ENCODE assay signal across 37 cellular contexts in genomic region chr5:170382790-170383189, GRCh38. TPM values are rescaled to one million over a fixed set of nuclear protein-coding genes. Genes with fewer than 3 reads are reported as not detected.
"Had no signal": no experiment of that assay in that cellular context is flagged by ENCODE, and none has a peak within 500 bp of the region (broad histone marks: within the 10 kb centered on the region; RNA-seq: fewer than 3 reads in every experiment).

No MANE protein-coding gene starts in this region.

- H3K27ac ChIP-seq: Peyer's patch, WERI-Rb-1 had no signal

- H3K27me3 ChIP-seq: MG63, Peyer's patch had no signal

- H3K4me1 ChIP-seq: Peyer's patch had no signal

- H3K9me3 ChIP-seq: MG63, Peyer's patch had no signal

- ATAC-seq: activated CD8-positive, alpha-beta memory T cell treated with anti-CD3 and anti-CD28 coated beads, Interleukin-2, amount 10 ng/mL, durations not matched to agents 7 days and 5 days; PC-3; Right ventricle myocardium inferior had no signal

- H3K36me3 ChIP-seq: MG63, Peyer's patch, WERI-Rb-1 had no signal

- H3K4me3 ChIP-seq: MG63, Peyer's patch had no signal

- DNase-seq: activated CD4-positive, alpha-beta memory T cell treated with anti-CD3 and anti-CD28 coated beads, Interleukin-2, amount 10 ng/mL, durations not matched to agents 7 days and 5 days; activated CD4-positive, alpha-beta T cell treated with anti-CD3 and anti-CD28 coated beads for 1 hour; activated CD4-positive, alpha-beta T cell treated with anti-CD3 and anti-CD28 coated beads for 48 hours; activated CD4-positive, CD25-positive, alpha-beta regulatory T cell; activated CD8-positive, alpha-beta memory T cell treated with anti-CD3 and anti-CD28 coated beads for 24 hours; activated CD8-positive, alpha-beta memory T cell treated with anti-CD3 and anti-CD28 coated beads, Interleukin-2, amount 10 ng/mL, durations not matched to agents 7 days and 5 days; activated CD8-positive, alpha-beta memory T cell treated with anti-CD3 and anti-CD28 coated beads, Interleukin-2, amount 50 U/mL, for 48 hours; activated effector memory CD4-positive, alpha-beta T cell treated with Interleukin-2 at 50 U/mL for 16 hours; activated naive CD4-positive, alpha-beta T cell treated with anti-CD3 and anti-CD28 coated beads, Interleukin-2, amount 10 ng/mL, durations not matched to agents 7 days and 5 days; activated naive CD8-positive, alpha-beta T cell treated with anti-CD3 and anti-CD28 coated beads, Interleukin-2, amount 50 U/mL, for 24 hours; activated T-cell treated with anti-CD3 and anti-CD28 coated beads, Interleukin-2, amount 50 U/mL, for 48 hours; anterior cingulate cortex; caudate nucleus; cerebellar nuclear complex; Kasumi-1; MG63; NCI-H1048; NCI-H1105 treated with DMSO at 0.1 percent for 48 hours; NCI-H1436; NCI-H1694; NCI-H2029; NCI-H2171 treated with DMSO at 0.1 percent for 48 hours; NCI-H2227 treated with DMSO at 0.1 percent for 48 hours; NCI-H524 treated with DMSO at 0.1 percent for 48 hours; NCI-H748 treated with DMSO at 0.1 percent for 48 hours; NK-92 treated with Interleukin-12 subunit alpha and Interleukin-12 subunit beta, amount 100 ng/mL, for 24 hours; PC-3; Peyer's patch; RPMI8226; SW 1271; T-helper 1 cell; T-helper 2 cell; T1000; WERI-Rb-1 had no signal

RNA-seq across cellular contexts. Expression of gene KCNMB1, which starts 6.4 kb away (rescaled TPM):
- total RNA-seq: activated CD4-positive, alpha-beta memory T cell treated with anti-CD3 and anti-CD28 coated beads, Interleukin-2, amount 10 ng/mL, durations not matched to agents 7 days and 5 days; activated CD8-positive, alpha-beta memory T cell treated with anti-CD3 and anti-CD28 coated beads, Interleukin-2, amount 10 ng/mL, durations not matched to agents 7 days and 5 days; bronchial epithelial cell; NCI-H460; PC-3 had no signal
